Comparison of ENCODE assay signal across 9 cellular contexts in the genomic region with DNA sequence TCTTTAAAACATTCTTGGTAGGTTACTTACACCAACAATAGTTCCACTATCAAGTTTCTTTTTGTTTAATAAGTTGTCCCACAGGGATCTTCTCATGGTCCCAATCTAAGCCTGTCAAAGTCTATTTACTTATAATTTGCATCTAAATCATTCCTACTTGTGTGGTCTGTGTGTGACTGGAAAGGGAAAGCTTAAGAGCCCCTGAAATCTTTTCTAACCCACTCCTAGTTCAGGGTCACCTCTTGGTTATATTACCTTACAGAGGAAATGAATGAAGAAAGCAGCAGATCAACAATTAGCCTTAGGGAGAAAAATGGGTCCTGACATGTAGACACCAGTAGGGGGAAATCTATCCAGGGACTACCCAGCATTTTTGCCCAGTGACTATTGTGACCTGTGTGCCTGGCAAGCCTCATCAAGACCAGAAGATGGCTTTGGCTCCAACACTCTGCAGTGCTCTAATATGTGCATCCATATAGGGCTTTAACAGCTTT.
DNase-seq lines count a peak whose midpoint lies in the region; ATAC-seq, FAIRE-seq and TF ChIP-seq lines count a peak whose summit lies in the region.
"Had no signal": no experiment of that assay in that cellular context is flagged by ENCODE, and none has a peak within 500 bp of the region (broad histone marks: within the 10 kb centered on the region; RNA-seq: fewer than 3 reads in every experiment).

No MANE protein-coding gene starts in this region.

- H3K27ac ChIP-seq in A549 = peak overlapping the region; percentile 92
- H3K27ac ChIP-seq in HEK293 (ENCODE audit: extremely low read depth, low read depth, low read length) = no peak overlapping the region
- no peak overlapping the region for H3K27ac ChIP-seq in RWPE1

- POLR2A ChIA-PET in A549 (lab: Yijun Ruan, JAX) = no interaction called here
- POLR2A ChIA-PET in HEK293 (lab: Yijun Ruan, JAX) = no interaction called here
- POLR2A ChIA-PET in RWPE1 (lab: Yijun Ruan, JAX; ENCODE audit: low non-redundant PET) = no interaction called here

- peak overlapping the region; percentile 81 for H3K4me2 ChIP-seq in A549

- H3K4me3 ChIP-seq in A549 (no peak overlapping the region), HEK293 (ENCODE audit: low read depth, low read length) (no peak overlapping the region)

- TF ChIP-seq EP300 in A549 (IDR thresholded peaks at IDR 0.05) = no peak

- no peak for FAIRE-seq in A549 (lab: Jason Lieb, UNC)

- CTCF ChIA-PET in A549 (lab: Yijun Ruan, JAX) (interaction anchor here (0.6 to 2.2 kb wide), 21 partner anchors 9 to 133 kb away, joined by 3 to 10 read pairs (median 4); a partner anchor contains a TSS), HEK293 (lab: Yijun Ruan, JAX) (interaction anchor here (0.7 kb wide), 1 partner anchor 109 kb away, joined by 3 read pairs; no protein-coding TSS in a partner anchor), RWPE1 (lab: Yijun Ruan, JAX) (interaction anchor here (0.6 to 1.2 kb wide), 4 partner anchors 16 to 116 kb away, joined by 3 to 6 read pairs (median 4); no protein-coding TSS in a partner anchor)

- H3K9me3 ChIP-seq in A549 = no peaks in the 10 kb centered on the region
- H3K9me3 ChIP-seq in HEK293 (ENCODE audit: control insufficient read depth, insufficient read depth, low read depth, low read length) = no peaks in the 10 kb centered on the region

- ATAC-seq in A549 = peak; percentile 79 to 84; a peak in 5 of 6 replicates

- no peaks in the 10 kb centered on the region for H3K36me3 ChIP-seq in HEK293 (ENCODE audit: control insufficient read depth in 2 of 2, insufficient read depth in 1 of 2, low read length in 2 of 2)

- peak; percentile 55 to 84 for DNase-seq in A549 (ENCODE audit: low read depth in 1 of 2, low spot score in 1 of 2)
- DNase-seq in RWPE1 (ENCODE audit: low spot score) = peak; percentile 74
- peak; percentile 27 for DNase-seq in hepatic stellate cell (ENCODE audit: low spot score)
- DNase-seq in stimulated activated CD4-positive, alpha-beta T cell treated with anti-CD3 and anti-CD28 coated beads, Interleukin-2, amount 100 ng/mL, for 24 hours = no peak
- DNase-seq in GM10266 (ENCODE audit: extremely low spot score) = no peak
- DNase-seq in NCI-H1105 (lab: John Stamatoyannopoulos, UW) = no peak
- no peak for DNase-seq in amniotic stem cell (lab: John Stamatoyannopoulos, UW)
- DNase-seq: Right ventricle myocardium superior had no signal

- TF ChIP-seq CTCF in A549 (IDR thresholded peaks at IDR 0.05) (peak; percentile 62), HEK293 (tag by site-specific recombination; IDR thresholded peaks at IDR 0.05) (peak; percentile 37; the same call in 1 of the 2 replicates), RWPE1 (conservative IDR thresholded peaks at IDR 0.05; ENCODE audit: low read depth) (peak; percentile 48), GM10266 (IDR thresholded peaks at IDR 0.05; ENCODE audit: control insufficient read depth, insufficient read depth, low read depth, missing control alignments) (no peak)

- peak; percentile 72 to 78 for TF ChIP-seq RAD21 in A549 (conservative IDR thresholded peaks at IDR 0.05 in 1 of 2, IDR thresholded peaks at IDR 0.05 in 1 of 2)

- peaks cover 59% of the 10 kb centered on the region for H3K4me1 ChIP-seq in A549
- H3K4me1 ChIP-seq in HEK293 (ENCODE audit: control insufficient read depth, insufficient read depth, low read length) = no peaks in the 10 kb centered on the region

- no peak for TF ChIP-seq POLR2A in A549 (IDR thresholded peaks at IDR 0.05; ENCODE audit: low read length)

TF ChIP-seq in A549, 52 proteins besides CTCF, POLR2A, EP300 and RAD21:
- peak; percentile 68 for TF ChIP-seq SMC3 (IDR thresholded peaks at IDR 0.05)
- 0 out of 4 replicates have a peak, but pooled peaks of 1 of the 2 experiments have one; percentile 2 for TF ChIP-seq CEBPB (IDR thresholded peaks at IDR 0.05)
- no peak for TF ChIP-seq HOXA7 (CRISPR knock-in tag; IDR thresholded peaks at IDR 0.05)
- no peak for TF ChIP-seq CHD2 (IDR thresholded peaks at IDR 0.05; ENCODE audit: low read length, partially characterized antibody)
- no peak for TF ChIP-seq ZSCAN20 (CRISPR knock-in tag; IDR thresholded peaks at IDR 0.05)
- no peak for TF ChIP-seq FOSL2 (IDR thresholded peaks at IDR 0.05)
- peak; percentile 24 for TF ChIP-seq FOSL2 (CRISPR knock-in tag; IDR thresholded peaks at IDR 0.05)
- no peak for TF ChIP-seq HEYL (CRISPR knock-in tag; IDR thresholded peaks at IDR 0.05)
TF ChIP-seq in A549: peak in this region for 3.

TF ChIP-seq in HEK293, 187 proteins besides CTCF, POLR2A, EP300 and RAD21:
- TF ChIP-seq, protein P1, sequence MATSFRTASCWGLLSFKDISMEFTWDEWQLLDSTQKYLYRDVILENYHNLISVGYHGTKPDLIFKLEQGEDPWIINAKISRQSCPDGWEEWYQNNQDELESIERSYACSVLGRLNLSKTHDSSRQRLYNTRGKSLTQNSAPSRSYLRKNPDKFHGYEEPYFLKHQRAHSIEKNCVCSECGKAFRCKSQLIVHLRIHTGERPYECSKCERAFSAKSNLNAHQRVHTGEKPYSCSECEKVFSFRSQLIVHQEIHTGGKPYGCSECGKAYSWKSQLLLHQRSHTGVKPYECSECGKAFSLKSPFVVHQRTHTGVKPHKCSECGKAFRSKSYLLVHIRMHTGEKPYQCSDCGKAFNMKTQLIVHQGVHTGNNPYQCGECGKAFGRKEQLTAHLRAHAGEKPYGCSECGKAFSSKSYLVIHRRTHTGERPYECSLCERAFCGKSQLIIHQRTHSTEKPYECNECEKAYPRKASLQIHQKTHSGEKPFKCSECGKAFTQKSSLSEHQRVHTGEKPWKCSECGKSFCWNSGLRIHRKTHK (tag by site-specific recombination; IDR thresholded peaks at IDR 0.05) = no peak
- TF ChIP-seq ZNF530 (tag by site-specific recombination; IDR thresholded peaks at IDR 0.05; ENCODE audit: low read depth) (no peak), KLF16 (tag by site-specific recombination; IDR thresholded peaks at IDR 0.05) (no peak), ZNF341 (tag by site-specific recombination; IDR thresholded peaks at IDR 0.05; ENCODE audit: low read depth) (no peak)

Comparison
In these comparisons a context has a peak if more than half of its experiments do, and no peak if none do; other contexts are left out.
1. DNase-seq: peak in A549 (2 of 2), RWPE1 (single experiment) and hepatic stellate cell (single experiment); none in stimulated activated CD4-positive, alpha-beta T cell treated with anti-CD3 and anti-CD28 coated beads, Interleukin-2, amount 100 ng/mL, for 24 hours (0 of 2), GM10266 (single experiment), NCI-H1105 (single experiment) and amniotic stem cell (single experiment).
2. H3K27ac ChIP-seq: peak in A549 (2 of 2); none in HEK293 (single experiment) and RWPE1 (single experiment).